Comparison of ENCODE assay signal across 16 cellular contexts in genomic region chr7:28300488-28300887, GRCh38.
A peak's percentile ranks its signal among the peaks of the same experiment; 100 is the strongest.
DNase-seq lines count a peak whose midpoint lies in the region; ATAC-seq, FAIRE-seq and TF ChIP-seq lines count a peak whose summit lies in the region.
"Had no signal": no experiment of that assay in that cellular context is flagged by ENCODE, and none has a peak within 500 bp of the region (broad histone marks: within the 10 kb centered on the region; RNA-seq: fewer than 3 reads in every experiment).

No MANE protein-coding gene starts in this region.

- peak overlapping the region; percentile 66 to 70 for H3K27ac ChIP-seq in liver (ENCODE audit: low read depth in 1 of 2, low read length in 2 of 2)
- no peak overlapping the region for H3K27ac ChIP-seq in HepG2 (ENCODE audit: extremely low read length, insufficient read depth, low read length)
- peak overlapping the region; percentile 13 to 68 (median 50) for H3K27ac ChIP-seq in esophagus squamous epithelium
- no peak overlapping the region for H3K27ac ChIP-seq in mesenchymal stem cell (ENCODE audit: low read length, poor library complexity, severe bottlenecking)
- peak overlapping the region; percentile 16 to 81 (median 48) for H3K27ac ChIP-seq in thyroid gland
- H3K27ac ChIP-seq in spleen = no peak overlapping the region
- H3K27ac ChIP-seq: BLaER1 treated with 17β-estradiol and CSF1 and Interleukin-3, amounts not matched to agents 10 nM and 100 nM had no signal

- no peaks in the 10 kb centered on the region for H4K20me1 ChIP-seq in HepG2 (ENCODE audit: insufficient read depth, low read length)
- H4K20me1 ChIP-seq: BLaER1 treated with 17β-estradiol and CSF1 and Interleukin-3, amounts not matched to agents 10 nM and 100 nM had no signal

- H2BK5ac ChIP-seq in mesenchymal stem cell (ENCODE audit: low read depth, low read length, poor library complexity, severe bottlenecking) = no peak overlapping the region

- H3K4me1 Mint-ChIP-seq in stimulated activated naive CD8-positive, alpha-beta T cell treated with anti-CD3 and anti-CD28 coated beads, Interleukin-15, amount 100 ng/mL, for 72 hours = no peaks in the 10 kb centered on the region
- H3K4me1 Mint-ChIP-seq: CD4-positive, CD25-positive, alpha-beta regulatory T cell had no signal

- H2BK12ac ChIP-seq in mesenchymal stem cell (ENCODE audit: low read length in 2 of 2) = no peak overlapping the region

- H3K9ac ChIP-seq in liver (ENCODE audit: low read depth in 1 of 2, low read length in 2 of 2) = no peak overlapping the region
- H3K9ac ChIP-seq in HepG2 (ENCODE audit: insufficient read depth, low read depth, low read length) = no peak overlapping the region
- peak overlapping the region; percentile 75 for H3K9ac ChIP-seq in mesenchymal stem cell (ENCODE audit: low read length)
- H3K9ac ChIP-seq: BLaER1 treated with 17β-estradiol and CSF1 and Interleukin-3, amounts not matched to agents 10 nM and 100 nM had no signal

- no peak overlapping the region for H3K23ac ChIP-seq in mesenchymal stem cell (ENCODE audit: low read length in 2 of 2)

- BruUV-seq in HepG2 (replicated peaks; lab: Mats Ljungman, UMichigan) = no TSS peak

- TF ChIP-seq RAD21 in liver (IDR thresholded peaks at IDR 0.05) (no peak), HepG2 (CRISPR knock-in tag; IDR thresholded peaks at IDR 0.05) (no peak)

- intact Hi-C loops in HepG2 (cut with micrococcal nuclease; ENCODE audit: unreplicated experiment) (no loop called here), esophagus squamous epithelium (cut with DNase I) (no loop called here), thyroid gland (cut with DNase I) (no loop called here), spleen (cut with DNase I; ENCODE audit: low total_unique reads) (no loop called here)

- TF ChIP-seq CTCF in liver (IDR thresholded peaks at IDR 0.05; ENCODE audit: low read depth, low read length, missing input control) = no peak
- TF ChIP-seq CTCF in HepG2 (CRISPR knock-in tag; IDR thresholded peaks at IDR 0.05) = no peak
- TF ChIP-seq CTCF in esophagus squamous epithelium (IDR thresholded peaks at IDR 0.05) = no peak
- no peak for TF ChIP-seq CTCF in thyroid gland (IDR thresholded peaks at IDR 0.05)
- no peak for TF ChIP-seq CTCF in spleen (IDR thresholded peaks at IDR 0.05 in 8 of 11, conservative IDR thresholded peaks at IDR 0.05 in 3 of 11)

- H3K18ac ChIP-seq in mesenchymal stem cell (ENCODE audit: low read depth in 1 of 2, low read length in 2 of 2) = no peak overlapping the region

- no peak overlapping the region for H3K27ac Mint-ChIP-seq in stimulated activated naive CD8-positive, alpha-beta T cell treated with anti-CD3 and anti-CD28 coated beads, Interleukin-15, amount 100 ng/mL, for 72 hours
- H3K27ac Mint-ChIP-seq: CD4-positive, CD25-positive, alpha-beta regulatory T cell had no signal

- in situ Hi-C loops in HepG2 (cut with HindIII; ENCODE audit: extremely low pct_ligation_motif_present, low pct_unique_long_range_greater_than_20kb) = loop anchor here (10.0 kb wide), 1 partner anchor 324 kb away; no protein-coding TSS in a partner anchor

- H2AK5ac ChIP-seq in mesenchymal stem cell (ENCODE audit: low read length, severe bottlenecking) = no peak overlapping the region

- TF ChIP-seq POLR2A in HepG2 (IDR thresholded peaks at IDR 0.05; ENCODE audit: insufficient read depth in 1 of 2, low read depth in 2 of 2, low read length in 2 of 2) (no peak), esophagus squamous epithelium (IDR thresholded peaks at IDR 0.05) (no peak), thyroid gland (IDR thresholded peaks at IDR 0.05) (no peak), spleen (IDR thresholded peaks at IDR 0.05) (no peak)

- FAIRE-seq in HepG2 (lab: Jason Lieb, UNC) = no peak
- FAIRE-seq: H54 had no signal

- H3K4ac ChIP-seq in mesenchymal stem cell (ENCODE audit: low read depth in 1 of 2, low read length in 2 of 2) = no peak overlapping the region

- H3K4me2 ChIP-seq in HepG2 (ENCODE audit: low read depth, low read length) (no peak overlapping the region), mesenchymal stem cell (ENCODE audit: low read length, poor library complexity, severe bottlenecking) (no peak overlapping the region)
- H3K4me2 ChIP-seq: BLaER1 treated with 17β-estradiol and CSF1 and Interleukin-3, amounts not matched to agents 10 nM and 100 nM had no signal

- DNase-seq in HepG2 (ENCODE audit: low spot score) = no peak
- DNase-seq in esophagus squamous epithelium (lab: John Stamatoyannopoulos, UW) = no peak
- no peak for DNase-seq in mesenchymal stem cell
- no peak for DNase-seq in thyroid gland
- DNase-seq in spleen = no peak
- DNase-seq in stimulated activated naive CD8-positive, alpha-beta T cell treated with anti-CD3 and anti-CD28 coated beads, Interleukin-15, amount 100 ng/mL, for 72 hours = no peak
- DNase-seq: 8988T; ACHN; CD4-positive, CD25-positive, alpha-beta regulatory T cell; DMS53; GF-D8 had no signal

- H3K36me3 ChIP-seq in liver (ENCODE audit: control insufficient read depth in 4 of 4, insufficient read depth in 3 of 4, low read depth in 1 of 4, low read length in 3 of 4) (no peaks in the 10 kb centered on the region), HepG2 (replicated peaks in 1 of 2; ENCODE audit: control insufficient read depth in 1 of 2, insufficient read depth in 2 of 2, low read length in 2 of 2) (no peaks in the 10 kb centered on the region), esophagus squamous epithelium (no peaks in the 10 kb centered on the region), mesenchymal stem cell (ENCODE audit: control insufficient read depth in 1 of 2, insufficient read depth in 2 of 2, low read depth in 1 of 2, low read length in 2 of 2) (no peaks in the 10 kb centered on the region), thyroid gland (no peaks in the 10 kb centered on the region), spleen (no peaks in the 10 kb centered on the region)
- H3K36me3 ChIP-seq: BLaER1 treated with 17β-estradiol and CSF1 and Interleukin-3, amounts not matched to agents 10 nM and 100 nM had no signal

- H3K27me3 Mint-ChIP-seq in stimulated activated naive CD8-positive, alpha-beta T cell treated with anti-CD3 and anti-CD28 coated beads, Interleukin-15, amount 100 ng/mL, for 72 hours = peaks cover 11% of the 10 kb centered on the region

- no peaks in the 10 kb centered on the region for H3K9me3 Mint-ChIP-seq in stimulated activated naive CD8-positive, alpha-beta T cell treated with anti-CD3 and anti-CD28 coated beads, Interleukin-15, amount 100 ng/mL, for 72 hours
- H3K9me3 Mint-ChIP-seq: CD4-positive, CD25-positive, alpha-beta regulatory T cell had no signal

- no peak overlapping the region for H2BK120ac ChIP-seq in mesenchymal stem cell (ENCODE audit: low read depth, low read length)

- H4K91ac ChIP-seq in mesenchymal stem cell (ENCODE audit: low read length) = no peak overlapping the region

- ATAC-seq in HepG2 = no peak
- no peak for ATAC-seq in HG02981 (IDR thresholded peaks at IDR 0.05; ENCODE audit: unreplicated experiment)
- no peak for ATAC-seq in stimulated activated naive CD8-positive, alpha-beta T cell treated with anti-CD3 and anti-CD28 coated beads, Interleukin-15, amount 100 ng/mL, for 72 hours
- ATAC-seq: HCT116 had no signal

- no peaks in the 10 kb centered on the region for H3K79me2 ChIP-seq in HepG2 (ENCODE audit: insufficient read depth, low read length)

- H3K9me3 ChIP-seq in liver (ENCODE audit: control insufficient read depth in 4 of 4, low read length in 3 of 4) (no peaks in the 10 kb centered on the region), HepG2 (ENCODE audit: low read length) (no peaks in the 10 kb centered on the region), esophagus squamous epithelium (no peaks in the 10 kb centered on the region), mesenchymal stem cell (ENCODE audit: control insufficient read depth, low read length) (no peaks in the 10 kb centered on the region), thyroid gland (no peaks in the 10 kb centered on the region), spleen (no peaks in the 10 kb centered on the region)
- H3K9me3 ChIP-seq: BLaER1 treated with 17β-estradiol and CSF1 and Interleukin-3, amounts not matched to agents 10 nM and 100 nM had no signal

- CTCF ChIA-PET in HepG2 (lab: Yijun Ruan, JAX; ENCODE audit: low intra/inter-chr PET ratio, low total read pairs) = no interaction called here

- H3K4me1 ChIP-seq in liver (ENCODE audit: control insufficient read depth in 4 of 4, insufficient read depth in 4 of 4, low read length in 3 of 4) = peaks cover 0 to 19% (median 6%) of the 10 kb centered on the region in 4 donors
- H3K4me1 ChIP-seq in HepG2 (ENCODE audit: insufficient read depth, low read length) = no peaks in the 10 kb centered on the region
- H3K4me1 ChIP-seq in esophagus squamous epithelium = peaks cover 0 to 26% (median 0%) of the 10 kb centered on the region in 3 donors
- H3K4me1 ChIP-seq in mesenchymal stem cell (ENCODE audit: control insufficient read depth, insufficient read depth, low read depth, low read length) = no peaks in the 10 kb centered on the region
- H3K4me1 ChIP-seq in thyroid gland = peaks cover 0 to 9% of the 10 kb centered on the region in 2 donors
- peaks cover 0 to 18% (median 4%) of the 10 kb centered on the region in 6 donors for H3K4me1 ChIP-seq in spleen

- no peak overlapping the region for H3K4me3 Mint-ChIP-seq in stimulated activated naive CD8-positive, alpha-beta T cell treated with anti-CD3 and anti-CD28 coated beads, Interleukin-15, amount 100 ng/mL, for 72 hours
- H3K4me3 Mint-ChIP-seq: CD4-positive, CD25-positive, alpha-beta regulatory T cell had no signal

- TF ChIP-seq EP300 in HepG2 (IDR thresholded peaks at IDR 0.05; ENCODE audit: low read depth in 2 of 2, low read length in 2 of 2) = no peak
- TF ChIP-seq EP300 in HepG2 (CRISPR knock-in tag; IDR thresholded peaks at IDR 0.05; ENCODE audit: borderline replicate concordance) = no peak

- H3K14ac ChIP-seq in mesenchymal stem cell (ENCODE audit: low read length in 2 of 2) = no peak overlapping the region

- no peaks in the 10 kb centered on the region for H3K27me3 ChIP-seq in liver (ENCODE audit: control insufficient read depth in 4 of 4, insufficient read depth in 4 of 4, low read length in 3 of 4)
- H3K27me3 ChIP-seq in HepG2 (ENCODE audit: control insufficient read depth in 1 of 2, insufficient read depth in 2 of 2, low read length in 2 of 2) = no peaks in the 10 kb centered on the region
- H3K27me3 ChIP-seq in esophagus squamous epithelium = no peaks in the 10 kb centered on the region
- no peaks in the 10 kb centered on the region for H3K27me3 ChIP-seq in mesenchymal stem cell (ENCODE audit: control insufficient read depth in 1 of 2, insufficient read depth in 1 of 2, low read length in 2 of 2)
- no peaks in the 10 kb centered on the region for H3K27me3 ChIP-seq in thyroid gland
- no peaks in the 10 kb centered on the region for H3K27me3 ChIP-seq in spleen (replicated peaks in 1 of 7)
- H3K27me3 ChIP-seq: BLaER1 treated with 17β-estradiol and CSF1 and Interleukin-3, amounts not matched to agents 10 nM and 100 nM had no signal

- no peak overlapping the region for H2AFZ ChIP-seq in HepG2 (ENCODE audit: low read length)
- H2AFZ ChIP-seq in mesenchymal stem cell (ENCODE audit: low read depth, low read length) = no peak overlapping the region

- no peak overlapping the region for H4K8ac ChIP-seq in mesenchymal stem cell (ENCODE audit: low read length)

- POLR2A ChIA-PET in HepG2 (lab: Yijun Ruan, JAX) = no interaction called here

- WGBS in liver = 31% methylated on average over 5 of the region's 5 CpGs
- 26% methylated on average over 5 of the region's 5 CpGs for WGBS in HepG2 (ENCODE audit: low lambda C conversion rate)
- 57 to 65% methylated on average over 5 of the region's 5 CpGs for whole genome bisulfite sequencing in esophagus squamous epithelium, 2 donors
- WGBS in mesenchymal stem cell = 83% methylated on average over 5 of the region's 5 CpGs
- WGBS in thyroid gland, 2 donors = 71 to 77% methylated on average over 5 of the region's 5 CpGs
- WGBS in spleen, 5 donors = 55 to 79% (median 58%) methylated on average over 5 of the region's 5 CpGs

- no peaks in the 10 kb centered on the region for H3K79me1 ChIP-seq in mesenchymal stem cell (replicated peaks; ENCODE audit: low read length, poor library complexity, severe bottlenecking)

- H3K4me3 ChIP-seq in liver (ENCODE audit: low read depth in 1 of 3, low read length in 3 of 3) (no peak overlapping the region), HepG2 (replicated peaks in 1 of 3; ENCODE audit: insufficient read depth in 1 of 3, low read depth in 2 of 3, low read length in 3 of 3) (no peak overlapping the region), esophagus squamous epithelium (no peak overlapping the region), mesenchymal stem cell (ENCODE audit: insufficient read depth in 1 of 2, low read depth in 1 of 2, low read length in 2 of 2) (no peak overlapping the region), thyroid gland (replicated peaks in 1 of 3) (no peak overlapping the region), spleen (no peak overlapping the region)
- H3K4me3 ChIP-seq: BLaER1 treated with 17β-estradiol and CSF1 and Interleukin-3, amounts not matched to agents 10 nM and 100 nM had no signal

- H2BK15ac ChIP-seq in mesenchymal stem cell (ENCODE audit: low read depth, poor library complexity, severe bottlenecking) = no peak overlapping the region

Comparison
In these comparisons a context has a peak if more than half of its experiments do, and no peak if none do; other contexts are left out.
1. H3K27ac ChIP-seq: peak in liver (2 of 2), esophagus squamous epithelium (4 of 4) and thyroid gland (3 of 3); none in HepG2 (single experiment), mesenchymal stem cell (single experiment) and spleen (0 of 8).